ENCODE assay signal across 1 cellular context in genomic region chr19:54201172-54201701, GRCh38.
TF ChIP-seq lines count a peak whose summit lies in the region.

No MANE protein-coding gene starts in this region.

TF ChIP-seq in GM12878, 131 proteins besides CTCF, POLR2A, EP300 and RAD21 (continues in another document):
- TF ChIP-seq E4F1 (IDR thresholded peaks at IDR 0.05; ENCODE audit: borderline replicate concordance, partially characterized antibody) (no peak), WRNIP1 (IDR thresholded peaks at IDR 0.05; ENCODE audit: borderline replicate concordance, low read depth, low read length) (no peak), IKZF1 (conservative IDR thresholded peaks at IDR 0.05) (no peak), RELA (IDR thresholded peaks at IDR 0.05; ENCODE audit: borderline replicate concordance, partially characterized antibody) (no peak), TARDBP (IDR thresholded peaks at IDR 0.05; ENCODE audit: borderline replicate concordance) (no peak), GABPA (IDR thresholded peaks at IDR 0.05; ENCODE audit: low read depth) (no peak), EGR1 (IDR thresholded peaks at IDR 0.05; ENCODE audit: borderline replicate concordance in 1 of 2, low read depth in 2 of 2, low read length in 2 of 2) (no peak), PRDM15 (CRISPR knock-in tag; IDR thresholded peaks at IDR 0.05) (peak; percentile 7; the same call in 1 of the 2 replicates), ZNF592 (IDR thresholded peaks at IDR 0.05) (no peak), IKZF2 (IDR thresholded peaks at IDR 0.05) (no peak), PML (IDR thresholded peaks at IDR 0.05; ENCODE audit: low read length) (no peak), KDM1A (IDR thresholded peaks at IDR 0.05; ENCODE audit: borderline replicate concordance) (no peak), ZNF384 (IDR thresholded peaks at IDR 0.05; ENCODE audit: borderline replicate concordance, low read depth, low read length) (no peak), TAF1 (IDR thresholded peaks at IDR 0.05; ENCODE audit: borderline replicate concordance, low read depth, low read length) (no peak), ASH2L (IDR thresholded peaks at IDR 0.05; ENCODE audit: borderline replicate concordance, low read depth) (no peak), ETV6 (conservative IDR thresholded peaks at IDR 0.05 in 1 of 2, IDR thresholded peaks at IDR 0.05 in 1 of 2; ENCODE audit: borderline replicate concordance in 1 of 2, low read depth in 1 of 2) (0 out of 4 replicates have a peak, but pooled peaks of 1 of the 2 experiments have one; percentile 15), SPI1 (IDR thresholded peaks at IDR 0.05; ENCODE audit: borderline replicate concordance, insufficient read depth, low read depth, low read length) (no peak), MXI1 (IDR thresholded peaks at IDR 0.05; ENCODE audit: low read depth, low read length) (0 out of 2 replicates have a peak, but pooled peaks have one; percentile 49), STAT1 (conservative IDR thresholded peaks at IDR 0.05) (no peak), RUNX3 (IDR thresholded peaks at IDR 0.05; ENCODE audit: low read length) (no peak), HCFC1 (IDR thresholded peaks at IDR 0.05; ENCODE audit: low read length) (no peak), CBX5 (IDR thresholded peaks at IDR 0.05; ENCODE audit: low read depth) (no peak), NBN (IDR thresholded peaks at IDR 0.05) (no peak), SUPT20H (IDR thresholded peaks at IDR 0.05; ENCODE audit: borderline replicate concordance, control insufficient read depth, low read depth, low read length) (no peak), ZBTB40 (IDR thresholded peaks at IDR 0.05; ENCODE audit: borderline replicate concordance) (no peak), BCL11A (IDR thresholded peaks at IDR 0.05; ENCODE audit: low read depth, low read length) (no peak), REST (IDR thresholded peaks at IDR 0.05; ENCODE audit: low read depth, low read length) (no peak), NRF1 (conservative IDR thresholded peaks at IDR 0.05; ENCODE audit: low read depth, low read length) (no peak), BHLHE40 (IDR thresholded peaks at IDR 0.05; ENCODE audit: borderline replicate concordance in 1 of 2, low read depth in 2 of 2, low read length in 1 of 2) (peak in 1 of 2 experiments; percentile 12; a peak in 1 of 4 replicates), BACH1 (IDR thresholded peaks at IDR 0.05; ENCODE audit: borderline replicate concordance) (0 out of 2 replicates have a peak, but pooled peaks have one; percentile 2), HSF1 (IDR thresholded peaks at IDR 0.05; ENCODE audit: low read depth, low read length) (no peak), USF1 (IDR thresholded peaks at IDR 0.05; ENCODE audit: borderline replicate concordance, extremely low read length, insufficient read depth, low read depth, low read length) (no peak)
